ENCODE assay signal across 2 cellular contexts in the genomic region with DNA sequence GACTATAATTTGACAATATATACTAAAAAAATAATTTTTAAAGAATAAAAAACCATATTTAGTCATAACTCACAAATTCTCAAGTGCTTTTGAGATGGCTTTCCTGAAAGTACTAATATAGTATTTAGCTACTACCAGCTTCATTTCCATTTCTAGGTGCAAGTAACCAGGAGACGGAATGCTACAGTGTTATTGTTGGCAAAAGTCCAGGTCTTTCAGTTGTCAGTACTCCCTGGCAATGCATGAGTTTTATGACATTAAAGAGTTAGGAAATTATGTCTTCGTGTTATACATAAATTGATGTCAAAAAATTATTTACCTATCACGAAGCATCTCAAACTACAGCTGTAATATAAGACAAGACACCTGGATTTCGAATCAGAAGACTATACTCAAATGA.
TF ChIP-seq lines count a peak whose summit lies in the region.

No MANE protein-coding gene starts in this region.

TF ChIP-seq in A549, 52 proteins besides CTCF, POLR2A, EP300 and RAD21 (continued from another document):
- TF ChIP-seq RNF2 (IDR thresholded peaks at IDR 0.05; ENCODE audit: borderline replicate concordance, low read depth): no peak
TF ChIP-seq in A549: peak in this region for 0.

TF ChIP-seq in Ishikawa, 13 proteins besides CTCF, POLR2A, EP300 and RAD21:
- TF ChIP-seq REST (IDR thresholded peaks at IDR 0.05; ENCODE audit: low read depth): no peak
- no peak for TF ChIP-seq TAF1 (IDR thresholded peaks at IDR 0.05; ENCODE audit: low read depth)
- peak; percentile 22; the same call in 1 of the 2 replicates for TF ChIP-seq NFIC (IDR thresholded peaks at IDR 0.05)
- TF ChIP-seq TCF12 (IDR thresholded peaks at IDR 0.05; ENCODE audit: low read depth): no peak
- TF ChIP-seq, protein P1, sequence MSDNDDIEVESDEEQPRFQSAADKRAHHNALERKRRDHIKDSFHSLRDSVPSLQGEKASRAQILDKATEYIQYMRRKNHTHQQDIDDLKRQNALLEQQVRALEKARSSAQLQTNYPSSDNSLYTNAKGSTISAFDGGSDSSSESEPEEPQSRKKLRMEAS (IDR thresholded peaks at IDR 0.05): no peak
